In the genomic region with DNA sequence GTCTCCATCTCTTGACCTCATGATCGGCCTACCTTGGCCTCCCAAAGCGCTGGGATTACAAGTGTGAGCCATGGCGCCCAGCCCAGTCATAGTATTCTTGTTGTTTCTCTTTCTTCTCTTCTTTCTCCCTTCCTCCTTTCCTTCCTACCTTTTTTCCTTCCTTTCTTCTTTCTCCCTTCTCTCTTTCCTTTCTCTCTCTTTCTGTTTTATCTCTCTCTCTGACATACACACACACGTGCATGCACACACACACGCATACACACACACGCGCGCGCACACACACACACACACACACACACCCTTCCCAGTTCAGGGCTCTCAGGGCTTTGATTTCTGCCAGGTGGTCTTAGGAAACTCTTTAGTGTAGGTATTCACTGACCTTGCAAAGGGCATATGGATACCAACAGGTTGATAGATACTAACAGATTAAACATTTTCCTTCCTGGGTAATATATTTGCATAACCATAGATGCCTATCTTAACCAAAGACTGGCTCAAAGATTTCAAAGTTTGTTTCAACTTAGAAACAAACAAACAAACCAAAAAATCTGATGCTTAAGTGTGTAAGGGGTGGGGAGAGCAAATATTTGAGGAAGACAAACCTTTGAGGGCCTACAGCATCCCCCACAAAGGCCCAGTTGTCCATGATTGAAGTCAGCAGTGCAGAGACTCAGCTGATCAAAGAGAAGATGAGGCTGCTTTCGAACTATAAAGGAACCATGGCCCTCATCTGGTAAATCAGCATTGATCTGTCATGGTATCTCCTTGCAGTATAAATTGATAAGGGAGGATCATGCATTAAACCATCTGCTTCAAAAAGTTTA, we compare ENCODE assay signal across 1 cellular context.
A peak's percentile ranks its signal among the peaks of the same experiment; 100 is the strongest.
TF ChIP-seq lines count a peak whose summit lies in the region.

No MANE protein-coding gene starts in this region.

TF ChIP-seq in HepG2, 621 proteins besides CTCF, POLR2A, EP300 and RAD21 (continued from another document and continues in another):
- TF ChIP-seq MED8 (CRISPR knock-in tag; IDR thresholded peaks at IDR 0.05; ENCODE audit: insufficient replicate concordance) (peak; percentile 77), KAT8 (CRISPR knock-in tag; IDR thresholded peaks at IDR 0.05) (peak; percentile 52; the same call in 1 of the 2 replicates), ZNF224 (CRISPR knock-in tag; IDR thresholded peaks at IDR 0.05) (no peak), TBP (CRISPR knock-in tag; IDR thresholded peaks at IDR 0.05) (no peak), NCOA1 (CRISPR knock-in tag; IDR thresholded peaks at IDR 0.05) (0 out of 2 replicates have a peak, but pooled peaks have one; percentile 40), ARNT (IDR thresholded peaks at IDR 0.05) (0 out of 2 replicates have a peak, but pooled peaks have one; percentile 25), FOXO1 (CRISPR knock-in tag; IDR thresholded peaks at IDR 0.05) (peak; percentile 72), ZNF234 (CRISPR knock-in tag; conservative IDR thresholded peaks at IDR 0.05) (no peak), KLF15 (CRISPR knock-in tag; IDR thresholded peaks at IDR 0.05; ENCODE audit: borderline replicate concordance) (no peak), SRSF1 (optimal IDR thresholded peaks at IDR 0.05; ENCODE audit: low read depth, low read length) (no peak), HIC2 (CRISPR knock-in tag; IDR thresholded peaks at IDR 0.05; ENCODE audit: low read depth) (peak; percentile 53; the same call in 1 of the 2 replicates), ZNF629 (CRISPR knock-in tag; conservative IDR thresholded peaks at IDR 0.05) (no peak), ZNF350 (CRISPR knock-in tag; IDR thresholded peaks at IDR 0.05; ENCODE audit: borderline replicate concordance, low read depth) (no peak), HNRNPK (IDR thresholded peaks at IDR 0.05; ENCODE audit: low read depth, low read length, poor library complexity, severe bottlenecking) (no peak), SIX4 (CRISPR knock-in tag; IDR thresholded peaks at IDR 0.05) (peak; percentile 90), FOXA1 (IDR thresholded peaks at IDR 0.05) (peak; percentile 69), FOXA1 (CRISPR knock-in tag; IDR thresholded peaks at IDR 0.05) (peak; percentile 88), NFYC (CRISPR knock-in tag; IDR thresholded peaks at IDR 0.05) (no peak), AGO2 (optimal IDR thresholded peaks at IDR 0.05; ENCODE audit: low read depth, low read length) (no peak), ZNF34 (CRISPR knock-in tag; IDR thresholded peaks at IDR 0.05; ENCODE audit: borderline replicate concordance) (no peak), POLR2AphosphoS2 (IDR thresholded peaks at IDR 0.05; ENCODE audit: low read depth, low read length) (no peak), ZNF674 (CRISPR knock-in tag; IDR thresholded peaks at IDR 0.05; ENCODE audit: low read depth) (no peak), REL (CRISPR knock-in tag; conservative IDR thresholded peaks at IDR 0.05) (0 out of 2 replicates have a peak, but pooled peaks have one; percentile 32), TBX2 (CRISPR knock-in tag; IDR thresholded peaks at IDR 0.05; ENCODE audit: borderline replicate concordance) (peak; percentile 75), ZNF841 (CRISPR knock-in tag; IDR thresholded peaks at IDR 0.05; ENCODE audit: borderline replicate concordance) (0 out of 2 replicates have a peak, but pooled peaks have one; percentile 68), ATF1 (CRISPR knock-in tag; IDR thresholded peaks at IDR 0.05) (peak; percentile 70; the same call in 1 of the 2 replicates), CBFB (CRISPR knock-in tag; IDR thresholded peaks at IDR 0.05) (no peak), ZNF18 (CRISPR knock-in tag; IDR thresholded peaks at IDR 0.05; ENCODE audit: insufficient replicate concordance) (no peak), CHD4 (IDR thresholded peaks at IDR 0.05; ENCODE audit: borderline replicate concordance, low read length) (no peak), ZNF253 (CRISPR knock-in tag; IDR thresholded peaks at IDR 0.05; ENCODE audit: borderline replicate concordance) (no peak), TCF7 (IDR thresholded peaks at IDR 0.05; ENCODE audit: low read depth) (peak; percentile 98), ZNF792 (CRISPR knock-in tag; IDR thresholded peaks at IDR 0.05) (no peak), ZNF724P (CRISPR knock-in tag; IDR thresholded peaks at IDR 0.05; ENCODE audit: borderline replicate concordance) (no peak), ZSCAN12 (CRISPR knock-in tag; IDR thresholded peaks at IDR 0.05) (no peak), ZNF430 (CRISPR knock-in tag; IDR thresholded peaks at IDR 0.05) (no peak), CREB3 (CRISPR knock-in tag; IDR thresholded peaks at IDR 0.05) (no peak), MAF1 (CRISPR knock-in tag; IDR thresholded peaks at IDR 0.05; ENCODE audit: borderline replicate concordance) (no peak), ZNF670 (CRISPR knock-in tag; IDR thresholded peaks at IDR 0.05; ENCODE audit: borderline replicate concordance) (no peak), ZNF558 (CRISPR knock-in tag; IDR thresholded peaks at IDR 0.05; ENCODE audit: borderline replicate concordance) (no peak), ZNF782 (CRISPR knock-in tag; IDR thresholded peaks at IDR 0.05; ENCODE audit: borderline replicate concordance) (no peak), SRY (CRISPR knock-in tag; IDR thresholded peaks at IDR 0.05) (no peak), HOXA9 (CRISPR knock-in tag; IDR thresholded peaks at IDR 0.05; ENCODE audit: borderline replicate concordance) (0 out of 2 replicates have a peak, but pooled peaks have one; percentile 36), ZC3H13 (CRISPR knock-in tag; IDR thresholded peaks at IDR 0.05) (no peak), ZFP91 (CRISPR knock-in tag; IDR thresholded peaks at IDR 0.05; ENCODE audit: borderline replicate concordance) (no peak), ZNF354B (CRISPR knock-in tag; IDR thresholded peaks at IDR 0.05) (no peak), RBAK (CRISPR knock-in tag; IDR thresholded peaks at IDR 0.05) (no peak), ZNF850 (CRISPR knock-in tag; conservative IDR thresholded peaks at IDR 0.05) (no peak), NFE2L1 (CRISPR knock-in tag; IDR thresholded peaks at IDR 0.05; ENCODE audit: borderline replicate concordance) (no peak)
- TF ChIP-seq, protein P1, sequence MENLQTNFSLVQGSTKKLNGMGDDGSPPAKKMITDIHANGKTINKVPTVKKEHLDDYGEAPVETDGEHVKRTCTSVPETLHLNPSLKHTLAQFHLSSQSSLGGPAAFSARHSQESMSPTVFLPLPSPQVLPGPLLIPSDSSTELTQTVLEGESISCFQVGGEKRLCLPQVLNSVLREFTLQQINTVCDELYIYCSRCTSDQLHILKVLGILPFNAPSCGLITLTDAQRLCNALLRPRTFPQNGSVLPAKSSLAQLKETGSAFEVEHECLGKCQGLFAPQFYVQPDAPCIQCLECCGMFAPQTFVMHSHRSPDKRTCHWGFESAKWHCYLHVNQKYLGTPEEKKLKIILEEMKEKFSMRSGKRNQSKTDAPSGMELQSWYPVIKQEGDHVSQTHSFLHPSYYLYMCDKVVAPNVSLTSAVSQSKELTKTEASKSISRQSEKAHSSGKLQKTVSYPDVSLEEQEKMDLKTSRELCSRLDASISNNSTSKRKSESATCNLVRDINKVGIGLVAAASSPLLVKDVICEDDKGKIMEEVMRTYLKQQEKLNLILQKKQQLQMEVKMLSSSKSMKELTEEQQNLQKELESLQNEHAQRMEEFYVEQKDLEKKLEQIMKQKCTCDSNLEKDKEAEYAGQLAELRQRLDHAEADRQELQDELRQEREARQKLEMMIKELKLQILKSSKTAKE (CRISPR knock-in tag; IDR thresholded peaks at IDR 0.05; ENCODE audit: borderline replicate concordance) = peak; percentile 87
- TF ChIP-seq, protein P2, sequence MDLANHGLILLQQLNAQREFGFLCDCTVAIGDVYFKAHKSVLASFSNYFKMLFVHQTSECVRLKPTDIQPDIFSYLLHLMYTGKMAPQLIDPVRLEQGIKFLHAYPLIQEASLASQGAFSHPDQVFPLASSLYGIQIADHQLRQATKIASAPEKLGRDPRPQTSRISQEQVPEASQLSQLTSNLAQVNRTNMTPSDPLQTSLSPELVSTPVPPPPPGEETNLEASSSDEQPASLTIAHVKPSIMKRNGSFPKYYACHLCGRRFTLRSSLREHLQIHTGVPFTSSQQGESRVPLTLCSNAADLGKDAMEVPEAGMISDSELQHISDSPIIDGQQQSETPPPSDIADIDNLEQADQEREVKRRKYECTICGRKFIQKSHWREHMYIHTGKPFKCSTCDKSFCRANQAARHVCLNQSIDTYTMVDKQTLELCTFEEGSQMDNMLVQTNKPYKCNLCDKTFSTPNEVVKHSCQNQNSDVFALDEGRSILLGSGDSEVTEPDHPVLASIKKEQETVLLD (CRISPR knock-in tag; IDR thresholded peaks at IDR 0.05; ENCODE audit: low read depth) = no peak
- TF ChIP-seq, protein P3, sequence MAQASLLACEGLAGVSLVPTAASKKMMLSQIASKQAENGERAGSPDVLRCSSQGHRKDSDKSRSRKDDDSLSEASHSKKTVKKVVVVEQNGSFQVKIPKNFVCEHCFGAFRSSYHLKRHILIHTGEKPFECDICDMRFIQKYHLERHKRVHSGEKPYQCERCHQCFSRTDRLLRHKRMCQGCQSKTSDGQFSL (CRISPR knock-in tag; IDR thresholded peaks at IDR 0.05) = no peak
- TF ChIP-seq, protein P4, sequence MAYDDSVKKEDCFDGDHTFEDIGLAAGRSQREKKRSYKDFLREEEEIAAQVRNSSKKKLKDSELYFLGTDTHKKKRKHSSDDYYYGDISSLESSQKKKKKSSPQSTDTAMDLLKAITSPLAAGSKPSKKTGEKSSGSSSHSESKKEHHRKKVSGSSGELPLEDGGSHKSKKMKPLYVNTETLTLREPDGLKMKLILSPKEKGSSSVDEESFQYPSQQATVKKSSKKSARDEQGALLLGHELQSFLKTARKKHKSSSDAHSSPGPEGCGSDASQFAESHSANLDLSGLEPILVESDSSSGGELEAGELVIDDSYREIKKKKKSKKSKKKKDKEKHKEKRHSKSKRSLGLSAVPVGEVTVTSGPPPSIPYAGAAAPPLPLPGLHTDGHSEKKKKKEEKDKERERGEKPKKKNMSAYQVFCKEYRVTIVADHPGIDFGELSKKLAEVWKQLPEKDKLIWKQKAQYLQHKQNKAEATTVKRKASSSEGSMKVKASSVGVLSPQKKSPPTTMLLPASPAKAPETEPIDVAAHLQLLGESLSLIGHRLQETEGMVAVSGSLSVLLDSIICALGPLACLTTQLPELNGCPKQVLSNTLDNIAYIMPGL (CRISPR knock-in tag; IDR thresholded peaks at IDR 0.05; ENCODE audit: borderline replicate concordance in 1 of 2, low read depth in 1 of 2) = no peak
- TF ChIP-seq, protein P5, sequence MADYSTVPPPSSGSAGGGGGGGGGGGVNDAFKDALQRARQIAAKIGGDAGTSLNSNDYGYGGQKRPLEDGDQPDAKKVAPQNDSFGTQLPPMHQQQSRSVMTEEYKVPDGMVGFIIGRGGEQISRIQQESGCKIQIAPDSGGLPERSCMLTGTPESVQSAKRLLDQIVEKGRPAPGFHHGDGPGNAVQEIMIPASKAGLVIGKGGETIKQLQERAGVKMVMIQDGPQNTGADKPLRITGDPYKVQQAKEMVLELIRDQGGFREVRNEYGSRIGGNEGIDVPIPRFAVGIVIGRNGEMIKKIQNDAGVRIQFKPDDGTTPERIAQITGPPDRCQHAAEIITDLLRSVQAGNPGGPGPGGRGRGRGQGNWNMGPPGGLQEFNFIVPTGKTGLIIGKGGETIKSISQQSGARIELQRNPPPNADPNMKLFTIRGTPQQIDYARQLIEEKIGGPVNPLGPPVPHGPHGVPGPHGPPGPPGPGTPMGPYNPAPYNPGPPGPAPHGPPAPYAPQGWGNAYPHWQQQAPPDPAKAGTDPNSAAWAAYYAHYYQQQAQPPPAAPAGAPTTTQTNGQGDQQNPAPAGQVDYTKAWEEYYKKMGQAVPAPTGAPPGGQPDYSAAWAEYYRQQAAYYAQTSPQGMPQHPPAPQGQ (CRISPR knock-in tag; IDR thresholded peaks at IDR 0.05; ENCODE audit: borderline replicate concordance) = no peak
